In genomic region chr2:144383571-144383970, GRCh38 we compare ENCODE assay signal across 12 cellular contexts.
"Had no signal": no experiment of that assay in that cellular context is flagged by ENCODE, and none has a peak within 500 bp of the region (broad histone marks: within the 10 kb centered on the region; RNA-seq: fewer than 3 reads in every experiment).

No MANE protein-coding gene starts in this region.

- DNase-seq: activated CD4-positive, alpha-beta T cell treated with anti-CD3 and anti-CD28 coated beads, Interleukin-2, amount 50 U/mL, for 48 hours; activated T-cell treated with anti-CD3 and anti-CD28 coated beads, Interleukin-2, amount 50 U/mL, for 4 hours; aorta; effector CD4-positive, alpha-beta T cell; foreskin melanocyte; heart left ventricle; islet precursor cell; mammary epithelial cell; occipital lobe; psoas muscle; stimulated activated CD4-positive, alpha-beta T cell treated with anti-CD3 and anti-CD28 coated beads, Interleukin-12 subunit alpha, Interleukin-12 subunit beta, amount 100 ng/mL, for 4 hours had no signal

- H3K27me3 ChIP-seq: heart left ventricle had no signal

- H3K4me3 ChIP-seq: heart left ventricle, psoas muscle, thoracic aorta had no signal

- H3K36me3 ChIP-seq: thoracic aorta had no signal

- H3K27ac ChIP-seq: psoas muscle had no signal

- H3K9me3 ChIP-seq: heart left ventricle, psoas muscle, thoracic aorta had no signal
